18 cellular contexts compared by ENCODE assay signal in the genomic region with DNA sequence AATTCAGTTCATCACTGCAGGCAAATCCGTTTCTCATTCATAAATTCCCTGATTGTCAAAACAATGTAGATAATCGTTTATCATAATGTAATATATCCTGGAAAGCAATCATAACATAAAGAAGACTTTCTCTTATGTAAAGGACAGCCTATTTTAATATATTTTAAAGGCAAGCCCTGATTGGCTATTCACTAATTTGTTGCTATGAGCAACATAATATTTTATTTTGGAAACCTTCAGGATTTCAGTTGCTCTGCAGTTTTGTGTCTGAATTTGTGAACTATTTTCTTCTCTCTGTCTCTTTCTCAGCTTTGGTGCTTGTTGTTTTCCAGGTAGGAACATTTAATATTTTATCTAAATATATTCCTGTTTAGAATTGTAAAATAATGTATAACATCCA.
DNase-seq lines count a peak whose midpoint lies in the region; ATAC-seq and TF ChIP-seq lines count a peak whose summit lies in the region.
"Had no signal": no experiment of that assay in that cellular context is flagged by ENCODE, and none has a peak within 500 bp of the region (broad histone marks: within the 10 kb centered on the region; RNA-seq: fewer than 3 reads in every experiment).

No MANE protein-coding gene starts in this region.

- no peak overlapping the region for H2BK15ac ChIP-seq in IMR-90 (ENCODE audit: low read depth, low read length)

- H3K79me1 ChIP-seq in IMR-90 (ENCODE audit: low read depth in 1 of 2, low read length in 2 of 2), result no peaks in the 10 kb centered on the region

- intact Hi-C loops in IMR-90 (cut with micrococcal nuclease), result no loop called here

- peak overlapping the region; percentile 8 to 85; a peak in 2 of 4 replicates for H4K8ac ChIP-seq in IMR-90 (ENCODE audit: low read depth in 2 of 2, low read length in 2 of 2)

- H3K9me3 ChIP-seq in IMR-90 (ENCODE audit: control insufficient read depth, insufficient read depth, low read length) (no peaks in the 10 kb centered on the region), osteoblast (ENCODE audit: low read depth, low read length) (no peaks in the 10 kb centered on the region)

- peaks cover 10% of the 10 kb centered on the region for H3K4me1 ChIP-seq in IMR-90 (ENCODE audit: control insufficient read depth, insufficient read depth, low read length)
- peaks cover 19% of the 10 kb centered on the region for H3K4me1 ChIP-seq in osteoblast (ENCODE audit: insufficient read depth, low read length)

- peak overlapping the region; percentile 83 for H2BK5ac ChIP-seq in IMR-90 (ENCODE audit: low read depth, low read length, poor library complexity, severe bottlenecking)

- peak overlapping the region; percentile 99; the same call in 1 of the 2 replicates for H2BK20ac ChIP-seq in IMR-90 (ENCODE audit: low read depth, low read length)

- H3K9me1 ChIP-seq in IMR-90 (ENCODE audit: insufficient read depth, low read length), result peaks cover 5% of the 10 kb centered on the region; the same call in 1 of the 2 replicates

- peak; percentile 20 for DNase-seq in AG20443 (ENCODE audit: low spot score)
- peak; percentile 27 for DNase-seq in IMR-90
- DNase-seq in choroid plexus epithelial cell (ENCODE audit: low read depth), result peak; percentile 10
- DNase-seq in osteoblast (ENCODE audit: insufficient read length, low spot score, missing footprints), result no peak
- no peak for DNase-seq in NOMO-1 treated with dmso at 0.1 percent for 144 hours (lab: John Stamatoyannopoulos, UW; ENCODE audit: unreplicated experiment)
- no peak for DNase-seq in mucosa of gallbladder (ENCODE audit: low spot score)
- DNase-seq: ACHN; CD4-positive, alpha-beta memory T cell; DMS79 treated with DMSO at 0.1 percent for 48 hours; Kasumi-1; MM.1S; NCI-H1092 treated with DMSO at 0.1 percent for 48 hours; NCI-H2107; NCI-H226; NCI-H526 treated with DMSO at 0.1 percent for 48 hours; SHP77 treated with DMSO at 0.1 percent for 48 hours had no signal

- H3K4ac ChIP-seq in IMR-90 (ENCODE audit: low read depth, low read length), result peak overlapping the region; percentile 95; the same call in 1 of the 2 replicates

- no peaks in the 10 kb centered on the region for H3K36me3 ChIP-seq in IMR-90 (ENCODE audit: control insufficient read depth, insufficient read depth, low read length)
- no peaks in the 10 kb centered on the region for H3K36me3 ChIP-seq in osteoblast (ENCODE audit: insufficient read depth, low read length)

- H3K27me3 ChIP-seq in IMR-90 (ENCODE audit: control insufficient read depth, insufficient read depth, low read length) (no peaks in the 10 kb centered on the region), osteoblast (ENCODE audit: insufficient read depth, low read length) (no peaks in the 10 kb centered on the region)

- no peak overlapping the region for H4K91ac ChIP-seq in IMR-90 (ENCODE audit: insufficient read depth, low read depth, low read length)

- H3K4me3 ChIP-seq in IMR-90 (ENCODE audit: insufficient read depth, low read depth, low read length) (no peak overlapping the region), choroid plexus epithelial cell (ENCODE audit: low read depth, low read length) (no peak overlapping the region), osteoblast (ENCODE audit: insufficient read depth, low read length) (no peak overlapping the region)
- H3K4me3 ChIP-seq: GM12878 had no signal

- H2BK120ac ChIP-seq in IMR-90 (ENCODE audit: low read depth, low read length), result peak overlapping the region; percentile 97; the same call in 1 of the 2 replicates

- H2AK5ac ChIP-seq in IMR-90 (ENCODE audit: low read depth, low read length), result no peak overlapping the region

- TF ChIP-seq CTCF in IMR-90 (conservative IDR thresholded peaks at IDR 0.05; ENCODE audit: low read depth, low read length) (no peak), choroid plexus epithelial cell (conservative IDR thresholded peaks at IDR 0.05; ENCODE audit: low read depth, low read length) (no peak), osteoblast (IDR thresholded peaks at IDR 0.05; ENCODE audit: extremely low read depth, low read depth, low read length) (no peak)

- no TSS peak for BruUV-seq in IMR-90 (replicated peaks; lab: Mats Ljungman, UMichigan)

- H3K23ac ChIP-seq in IMR-90 (ENCODE audit: low read depth, low read length), result no peak overlapping the region

- H2AK9ac ChIP-seq in IMR-90 (replicated peaks; ENCODE audit: low read depth, low read length, poor library complexity), result no peak overlapping the region

- no peak overlapping the region; the same call in 1 of the 2 replicates for H3K14ac ChIP-seq in IMR-90 (replicated peaks; ENCODE audit: low read depth, low read length)

- no CpG with 5 or more reads among the region's 2 CpGs for WGBS in IMR-90 (ENCODE audit: extremely low coverage in 2 of 2, insufficient read length in 1 of 2), 2 experiments

- dilution Hi-C loops in IMR-90 (cut with HindIII; ENCODE audit: low sequenced_read_pairs, unreplicated experiment), result no loop called here

- peak overlapping the region; percentile 96; the same call in 1 of the 2 replicates for H3K4me2 ChIP-seq in IMR-90 (ENCODE audit: low read depth, low read length)
- H3K4me2 ChIP-seq in osteoblast (ENCODE audit: insufficient read depth, low read length), result peak overlapping the region; percentile 25

- H4K5ac ChIP-seq in IMR-90 (ENCODE audit: low read depth, low read length), result no peak overlapping the region

- peak overlapping the region; percentile 44; the same call in 1 of the 2 replicates for H3K18ac ChIP-seq in IMR-90 (ENCODE audit: low read depth, low read length)

- ATAC-seq in IMR-90 (ENCODE audit: low read depth) (no peak), HG03432 (IDR thresholded peaks at IDR 0.05; ENCODE audit: unreplicated experiment) (no peak)
- ATAC-seq: GM12878 had no signal

- CTCF ChIA-PET in IMR-90 (lab: Yijun Ruan, JAX), result no interaction called here

- TF ChIP-seq POLR2A in IMR-90 (IDR thresholded peaks at IDR 0.05; ENCODE audit: low read depth, low read length), result no peak

- no peaks in the 10 kb centered on the region for H4K20me1 ChIP-seq in IMR-90 (ENCODE audit: insufficient read depth, low read length)
- H4K20me1 ChIP-seq in osteoblast (ENCODE audit: insufficient read depth, low read length), result no peaks in the 10 kb centered on the region

- in situ Hi-C loops in IMR-90 (cut with MboI; ENCODE audit: low sequenced_read_pairs), result no loop called here

- H3K27ac ChIP-seq in IMR-90 (ENCODE audit: insufficient read depth, low read length) (no peak overlapping the region), osteoblast (ENCODE audit: low read depth, low read length) (peak overlapping the region; percentile 80)

- no peak for TF ChIP-seq RAD21 in IMR-90 (IDR thresholded peaks at IDR 0.05; ENCODE audit: low read length)

- POLR2A ChIA-PET in IMR-90 (lab: Charles Lee; ENCODE audit: unreplicated experiment), result no interaction called here

- no peak overlapping the region for H3K56ac ChIP-seq in IMR-90 (ENCODE audit: extremely low read depth, insufficient read depth, low read length)

- no peaks in the 10 kb centered on the region for H3K79me2 ChIP-seq in osteoblast (ENCODE audit: insufficient read depth, low read length)

- peak overlapping the region; percentile 42; the same call in 1 of the 2 replicates for H3K9ac ChIP-seq in IMR-90 (ENCODE audit: low read depth, low read length)

- H2AFZ ChIP-seq in IMR-90 (replicated peaks; ENCODE audit: low read length, poor library complexity) (no peak overlapping the region), osteoblast (ENCODE audit: low read length) (peak overlapping the region; percentile 76)

TF ChIP-seq in IMR-90, 13 proteins besides CTCF, POLR2A, EP300 and RAD21:
- TF ChIP-seq NFE2L2 (IDR thresholded peaks at IDR 0.05; ENCODE audit: low read depth, low read length) (no peak), BHLHE40 (IDR thresholded peaks at IDR 0.05; ENCODE audit: low read depth, low read length) (no peak), CEBPB (IDR thresholded peaks at IDR 0.05; ENCODE audit: low read depth, low read length) (no peak), RCOR1 (IDR thresholded peaks at IDR 0.05; ENCODE audit: insufficient replicate concordance, low read length) (no peak), MAZ (IDR thresholded peaks at IDR 0.05; ENCODE audit: borderline replicate concordance, low read depth, low read length) (no peak), SMC3 (IDR thresholded peaks at IDR 0.05; ENCODE audit: low read depth, low read length) (no peak), RFX5 (IDR thresholded peaks at IDR 0.05; ENCODE audit: low read depth, low read length) (no peak), MAFK (IDR thresholded peaks at IDR 0.05; ENCODE audit: low read depth, low read length) (no peak), CHD1 (IDR thresholded peaks at IDR 0.05; ENCODE audit: low read depth, low read length) (no peak), USF2 (IDR thresholded peaks at IDR 0.05; ENCODE audit: low read depth, low read length) (no peak), MXI1 (IDR thresholded peaks at IDR 0.05; ENCODE audit: borderline replicate concordance, low read depth, low read length) (no peak), FOS (IDR thresholded peaks at IDR 0.05; ENCODE audit: low read depth, low read length) (no peak)
- TF ChIP-seq, protein P1, sequence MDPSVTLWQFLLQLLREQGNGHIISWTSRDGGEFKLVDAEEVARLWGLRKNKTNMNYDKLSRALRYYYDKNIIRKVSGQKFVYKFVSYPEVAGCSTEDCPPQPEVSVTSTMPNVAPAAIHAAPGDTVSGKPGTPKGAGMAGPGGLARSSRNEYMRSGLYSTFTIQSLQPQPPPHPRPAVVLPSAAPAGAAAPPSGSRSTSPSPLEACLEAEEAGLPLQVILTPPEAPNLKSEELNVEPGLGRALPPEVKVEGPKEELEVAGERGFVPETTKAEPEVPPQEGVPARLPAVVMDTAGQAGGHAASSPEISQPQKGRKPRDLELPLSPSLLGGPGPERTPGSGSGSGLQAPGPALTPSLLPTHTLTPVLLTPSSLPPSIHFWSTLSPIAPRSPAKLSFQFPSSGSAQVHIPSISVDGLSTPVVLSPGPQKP (IDR thresholded peaks at IDR 0.05; ENCODE audit: borderline replicate concordance, low read depth, low read length), result no peak

Comparison
In these comparisons a context has a peak if more than half of its experiments do, and no peak if none do; other contexts are left out.
1. DNase-seq: peak in AG20443 (single experiment), IMR-90 (single experiment) and choroid plexus epithelial cell (single experiment); none in osteoblast (single experiment), NOMO-1 treated with dmso at 0.1 percent for 144 hours (single experiment) and mucosa of gallbladder (single experiment).